17 cellular contexts compared by ENCODE assay signal in the genomic region with DNA sequence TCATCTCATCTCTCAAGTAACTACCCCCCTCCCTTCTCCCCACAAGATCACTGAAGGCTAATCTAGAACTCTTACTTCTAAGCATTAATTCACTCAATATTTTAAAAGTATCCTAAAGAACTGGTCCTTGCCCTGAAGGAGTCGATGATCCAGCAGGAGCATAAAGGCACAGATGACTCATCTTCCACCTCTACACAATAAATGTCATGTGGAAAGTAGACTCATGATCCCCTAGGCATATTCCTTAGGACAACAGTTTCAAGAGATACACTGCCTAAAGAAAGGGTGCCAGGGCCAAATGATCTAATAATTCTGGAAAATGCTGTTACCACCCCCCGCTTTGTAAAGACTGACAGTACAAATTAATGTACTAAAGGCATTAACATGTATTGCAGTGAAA.
A peak's percentile ranks its signal among the peaks of the same experiment; 100 is the strongest.
DNase-seq lines count a peak whose midpoint lies in the region; ATAC-seq and TF ChIP-seq lines count a peak whose summit lies in the region.
"Had no signal": no experiment of that assay in that cellular context is flagged by ENCODE, and none has a peak within 500 bp of the region (broad histone marks: within the 10 kb centered on the region; RNA-seq: fewer than 3 reads in every experiment).

No MANE protein-coding gene starts in this region.

- DNase-seq in HFFc6 (peak; percentile 29), RWPE1 (ENCODE audit: low spot score) (peak; percentile 49), renal cortical epithelial cell (ENCODE audit: low read depth) (peak; percentile 65), NCI-H1930 (lab: John Stamatoyannopoulos, UW) (no peak), globus pallidus (ENCODE audit: low spot score) (no peak)
- DNase-seq: CD8-positive, alpha-beta memory T cell; NCI-H1417; NCI-H2029; NCI-H524; RPMI8226; T-helper 1 cell had no signal

- ATAC-seq in esophagus mucosa: peak; percentile 69
- no peak for ATAC-seq in GM18519 (IDR thresholded peaks at IDR 0.05; ENCODE audit: low FRiP score, unreplicated experiment)
- ATAC-seq: GM12878, HepG2 had no signal

- peaks cover 18% of the 10 kb centered on the region for H3K36me3 Mint-ChIP-seq in HFFc6 (ENCODE audit: low read depth)
- H3K36me3 Mint-ChIP-seq: CD8-positive, alpha-beta memory T cell had no signal

- no peak overlapping the region for H3K27ac Mint-ChIP-seq in HFFc6

- CTCF ChIA-PET in RWPE1 (lab: Yijun Ruan, JAX): no interaction called here

- peaks cover 11% of the 10 kb centered on the region for H3K4me1 Mint-ChIP-seq in HFFc6 (ENCODE audit: low read depth)
- H3K4me1 Mint-ChIP-seq: CD8-positive, alpha-beta memory T cell had no signal

- H3K9me3 Mint-ChIP-seq in HFFc6: no peaks in the 10 kb centered on the region

- H3K27me3 Mint-ChIP-seq in HFFc6 (ENCODE audit: insufficient read depth): no peaks in the 10 kb centered on the region

- TF ChIP-seq CTCF in HFFc6 (IDR thresholded peaks at IDR 0.05) (no peak), RWPE1 (conservative IDR thresholded peaks at IDR 0.05; ENCODE audit: low read depth) (no peak)

- H3K27ac ChIP-seq in RWPE1: no peak overlapping the region
- H3K27ac ChIP-seq: BLaER1, SK-N-MC had no signal

- POLR2A ChIA-PET in RWPE1 (lab: Yijun Ruan, JAX; ENCODE audit: low non-redundant PET): no interaction called here

- H3K4me3 Mint-ChIP-seq in HFFc6: no peak overlapping the region
- H3K4me3 Mint-ChIP-seq: CD8-positive, alpha-beta memory T cell had no signal

Comparison
In these comparisons a context has a peak if more than half of its experiments do, and no peak if none do; other contexts are left out.
1. DNase-seq: peak in HFFc6 (single experiment), RWPE1 (single experiment) and renal cortical epithelial cell (single experiment); none in NCI-H1930 (0 of 2) and globus pallidus (single experiment).